In genomic region chr14:37241206-37241605, GRCh38 we compare ENCODE assay signal across 24 cellular contexts.
"Had no signal": no experiment of that assay in that cellular context is flagged by ENCODE, and none has a peak within 500 bp of the region (broad histone marks: within the 10 kb centered on the region; RNA-seq: fewer than 3 reads in every experiment).

No MANE protein-coding gene starts in this region.

- H3K9ac ChIP-seq: parathyroid adenoma had no signal

- H2AFZ ChIP-seq: parathyroid adenoma had no signal

- H3K27ac ChIP-seq: colonic mucosa, esophagus muscularis mucosa, left ventricle myocardium inferior, lower lobe of right lung, parathyroid adenoma, prostate gland, right lobe of liver, tibial artery, upper lobe of left lung, uterus had no signal

- H3K9me3 ChIP-seq: colonic mucosa, esophagus muscularis mucosa, left ventricle myocardium inferior, lower lobe of right lung, prostate gland, right lobe of liver, tibial artery, upper lobe of left lung, uterus had no signal

- H3K79me2 ChIP-seq: parathyroid adenoma had no signal

- H3K36me3 ChIP-seq: colonic mucosa, esophagus muscularis mucosa, left ventricle myocardium inferior, lower lobe of right lung, prostate gland, right lobe of liver, tibial artery, upper lobe of left lung, uterus had no signal

- H3K4me3 ChIP-seq: colonic mucosa, esophagus muscularis mucosa, left ventricle myocardium inferior, lower lobe of right lung, prostate gland, right lobe of liver, tibial artery, upper lobe of left lung, uterus had no signal

- FAIRE-seq: endothelial cell of umbilical vein, kidney had no signal

- H3K27me3 ChIP-seq: colonic mucosa, esophagus muscularis mucosa, right lobe of liver, tibial artery, upper lobe of left lung, uterus had no signal

- DNase-seq: colonic mucosa; dermis blood vessel endothelial cell; endodermal cell; foreskin fibroblast; kidney; left cardiac atrium; left ventricle myocardium inferior; lower lobe of right lung; mesenchymal stem cell; midbrain; naive B cell; occipital lobe; right lobe of liver; stimulated activated CD4-positive, alpha-beta T cell treated with anti-CD3 and anti-CD28 coated beads, Interleukin-4, amount 100 ng/mL, for 1 hour; stimulated activated CD8-positive, alpha-beta memory T cell treated with anti-CD3 and anti-CD28 coated beads, Interleukin-4, amount 100 ng/mL, for 48 hours; stimulated activated naive CD8-positive, alpha-beta T cell treated with anti-CD3 and anti-CD28 coated beads, Interleukin-15, Interleukin-2, amounts not matched to agents 100 U/mL and 50 U/mL, for 24 hours; tibial artery; upper lobe of left lung; uterus had no signal

- ATAC-seq: left cardiac atrium; lower lobe of right lung; right lobe of liver; stimulated activated effector memory CD8-positive, alpha-beta T cell treated with anti-CD3 and anti-CD28 coated beads, Interleukin-12 subunit alpha, Interleukin-12 subunit beta, amount 100 ng/mL, for 72 hours; stimulated activated naive CD8-positive, alpha-beta T cell treated with anti-CD3 and anti-CD28 coated beads, Interleukin-15, Interleukin-2, amounts not matched to agents 100 U/mL and 50 U/mL, for 24 hours had no signal

- H3K4me1 ChIP-seq: colonic mucosa, esophagus muscularis mucosa, left ventricle myocardium inferior, lower lobe of right lung, parathyroid adenoma, prostate gland, tibial artery, upper lobe of left lung, uterus had no signal
